ENCODE assay signal across 17 cellular contexts in the genomic region with DNA sequence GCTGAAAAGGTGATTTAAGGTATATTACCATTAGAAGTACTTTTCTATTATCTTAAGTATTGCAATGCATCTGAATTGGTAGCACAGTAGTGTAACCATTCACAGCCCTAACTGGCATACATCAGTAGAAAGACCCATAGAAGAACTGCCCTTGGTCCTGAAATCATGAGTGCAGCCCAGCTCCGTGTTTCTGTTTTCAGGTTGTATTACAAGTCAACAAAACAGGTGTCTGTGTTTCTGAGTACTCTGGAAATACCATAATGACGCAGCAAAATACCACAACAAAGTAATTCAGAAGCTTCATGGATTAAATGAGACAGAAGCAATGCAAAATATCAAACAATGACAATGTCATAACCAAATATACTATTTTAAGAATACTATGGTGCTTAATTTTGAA.
DNase-seq lines count a peak whose midpoint lies in the region; ATAC-seq and FAIRE-seq lines count a peak whose summit lies in the region.
"Had no signal": no experiment of that assay in that cellular context is flagged by ENCODE, and none has a peak within 500 bp of the region (broad histone marks: within the 10 kb centered on the region; RNA-seq: fewer than 3 reads in every experiment).

No MANE protein-coding gene starts in this region.

- H3K27me3 ChIP-seq in HAP-1 (ENCODE audit: low read depth) = no peaks in the 10 kb centered on the region

- no peak overlapping the region for H3K4me3 ChIP-seq in Jurkat, Clone E6-1 (ENCODE audit: low read length)
- H3K4me3 ChIP-seq in HAP-1 = no peak overlapping the region

- no peak for FAIRE-seq in GM19239 (lab: Jason Lieb, UNC)

- no peaks in the 10 kb centered on the region for H3K36me3 ChIP-seq in HAP-1 (replicated peaks)

- H3K4me1 ChIP-seq in HAP-1 = no peaks in the 10 kb centered on the region

- peak overlapping the region; percentile 17 for H3K27ac ChIP-seq in angular gyrus (ENCODE audit: low read depth, low read length)

- DNase-seq in Daoy (ENCODE audit: low read depth) (peak; percentile 15), iPS-NIHi11 (ENCODE audit: low spot score) (peak; percentile 28), GM19239 (ENCODE audit: insufficient read length, low spot score) (no peak), left lobe of liver (ENCODE audit: low spot score) (no peak), HAP-1 (ENCODE audit: low spot score in 2 of 2) (no peak)
- DNase-seq in Jurkat, Clone E6-1 (ENCODE audit: low read depth, low spot score) = peak; percentile 24
- DNase-seq in stimulated activated CD4-positive, alpha-beta T cell treated with anti-CD3 and anti-CD28 coated beads, Interleukin-4, amount 100 ng/mL, for 4 hours = no peak
- DNase-seq: AML-193; Calu3; CD4-positive, CD25-positive, alpha-beta regulatory T cell; DMS79 treated with DMSO at 0.1 percent for 48 hours; H7; IMR-90; NCI-H1092 treated with DMSO at 0.1 percent for 48 hours; NCI-H1694 treated with DMSO at 0.1 percent for 48 hours; NCI-H446 treated with DMSO at 0.1 percent for 48 hours had no signal

- ATAC-seq in left lobe of liver = no peak

- in situ Hi-C loops in HAP-1 (cut with MboI; ENCODE audit: low sequenced_read_pairs) = no loop called here

- H3K9me3 ChIP-seq in HAP-1 = no peaks in the 10 kb centered on the region

Comparison
In these comparisons a context has a peak if more than half of its experiments do, and no peak if none do; other contexts are left out.
1. DNase-seq: peak in Daoy (single experiment), Jurkat, Clone E6-1 (single experiment) and iPS-NIHi11 (single experiment); none in GM19239 (single experiment), stimulated activated CD4-positive, alpha-beta T cell treated with anti-CD3 and anti-CD28 coated beads, Interleukin-4, amount 100 ng/mL, for 4 hours (0 of 2), left lobe of liver (single experiment) and HAP-1 (0 of 2).